Comparison of ENCODE assay signal across 6 cellular contexts in the genomic region with DNA sequence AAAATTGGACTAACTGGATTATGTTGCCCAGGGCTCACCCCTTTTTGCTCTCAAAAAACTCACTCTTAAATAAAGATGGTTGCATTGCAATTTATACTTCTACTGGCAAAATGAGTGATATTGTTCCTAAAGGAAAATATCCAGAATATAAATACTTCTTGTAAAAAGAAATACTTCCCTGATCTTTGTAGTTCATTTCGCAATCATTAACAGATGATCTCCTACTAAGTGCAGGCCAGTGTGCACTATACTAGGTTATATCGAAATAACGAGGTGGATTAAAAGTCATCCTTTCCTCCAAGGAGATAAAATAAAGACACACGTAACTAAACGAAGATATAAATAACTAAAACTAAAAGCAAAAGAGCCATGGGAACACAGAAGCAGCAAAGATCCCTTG.
"Had no signal": no experiment of that assay in that cellular context is flagged by ENCODE, and none has a peak within 500 bp of the region (broad histone marks: within the 10 kb centered on the region; RNA-seq: fewer than 3 reads in every experiment).

No MANE protein-coding gene starts in this region.

- FAIRE-seq: HepG2, HTR-8/SVneo had no signal

- H3K27ac ChIP-seq: HL-60, KMS-11 had no signal

- DNase-seq: KBM-7, KG1 had no signal

- H3K4me2 ChIP-seq: KMS-11 had no signal

- H3K9ac ChIP-seq: KMS-11 had no signal

- ATAC-seq: HepG2 had no signal
